In the genomic region with DNA sequence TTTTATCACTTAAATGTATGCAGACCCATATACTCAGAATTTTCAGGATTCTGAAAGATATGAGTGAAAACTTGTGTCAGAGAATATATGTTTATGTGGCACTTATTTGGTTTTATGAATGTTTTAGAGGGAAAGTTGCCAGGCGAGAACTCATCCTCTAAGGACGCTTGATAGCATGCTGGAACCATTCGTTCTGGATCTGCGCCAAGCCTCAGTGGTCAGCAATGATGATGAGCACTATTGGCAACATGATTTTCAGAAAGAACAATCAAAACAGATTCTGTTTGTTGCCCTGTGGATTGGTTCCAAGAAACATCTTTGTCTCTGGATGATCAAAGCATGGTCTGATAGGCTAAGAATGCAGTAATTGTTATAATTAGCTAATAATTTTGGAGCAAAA, we compare ENCODE assay signal across 1 cellular context.
TF ChIP-seq lines count a peak whose summit lies in the region.

No MANE protein-coding gene starts in this region.

TF ChIP-seq in SK-N-SH, 30 proteins besides CTCF, POLR2A, EP300 and RAD21 (continued from another document):
- TF ChIP-seq POLR2AphosphoS5 (IDR thresholded peaks at IDR 0.05; ENCODE audit: low read depth, low read length) (no peak), MAX (IDR thresholded peaks at IDR 0.05; ENCODE audit: low read depth) (peak; percentile 51), YY1 (IDR thresholded peaks at IDR 0.05; ENCODE audit: low read depth) (no peak), SMC3 (IDR thresholded peaks at IDR 0.05; ENCODE audit: low read depth, low read length) (no peak), ZBTB33 (IDR thresholded peaks at IDR 0.05; ENCODE audit: borderline replicate concordance, low read depth) (no peak), MEF2A (IDR thresholded peaks at IDR 0.05; ENCODE audit: borderline replicate concordance, low read depth) (no peak), JUND (IDR thresholded peaks at IDR 0.05) (peak; percentile 55), USF2 (IDR thresholded peaks at IDR 0.05; ENCODE audit: borderline replicate concordance, low read depth, low read length) (no peak), CHD2 (IDR thresholded peaks at IDR 0.05; ENCODE audit: low read length, partially characterized antibody) (no peak), RCOR1 (IDR thresholded peaks at IDR 0.05; ENCODE audit: low read length) (no peak), MXI1 (IDR thresholded peaks at IDR 0.05; ENCODE audit: low read depth, low read length) (no peak), RFX5 (IDR thresholded peaks at IDR 0.05; ENCODE audit: low read length) (no peak), TAF1 (IDR thresholded peaks at IDR 0.05; ENCODE audit: borderline replicate concordance, low read depth, low read length) (no peak), TCF12 (IDR thresholded peaks at IDR 0.05) (peak; percentile 70)
- TF ChIP-seq, protein P1, sequence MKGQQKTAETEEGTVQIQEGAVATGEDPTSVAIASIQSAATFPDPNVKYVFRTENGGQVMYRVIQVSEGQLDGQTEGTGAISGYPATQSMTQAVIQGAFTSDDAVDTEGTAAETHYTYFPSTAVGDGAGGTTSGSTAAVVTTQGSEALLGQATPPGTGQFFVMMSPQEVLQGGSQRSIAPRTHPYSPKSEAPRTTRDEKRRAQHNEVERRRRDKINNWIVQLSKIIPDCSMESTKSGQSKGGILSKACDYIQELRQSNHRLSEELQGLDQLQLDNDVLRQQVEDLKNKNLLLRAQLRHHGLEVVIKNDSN (IDR thresholded peaks at IDR 0.05; ENCODE audit: borderline replicate concordance, low read depth) = no peak
